ENCODE assay signal across 1 cellular context in the genomic region with DNA sequence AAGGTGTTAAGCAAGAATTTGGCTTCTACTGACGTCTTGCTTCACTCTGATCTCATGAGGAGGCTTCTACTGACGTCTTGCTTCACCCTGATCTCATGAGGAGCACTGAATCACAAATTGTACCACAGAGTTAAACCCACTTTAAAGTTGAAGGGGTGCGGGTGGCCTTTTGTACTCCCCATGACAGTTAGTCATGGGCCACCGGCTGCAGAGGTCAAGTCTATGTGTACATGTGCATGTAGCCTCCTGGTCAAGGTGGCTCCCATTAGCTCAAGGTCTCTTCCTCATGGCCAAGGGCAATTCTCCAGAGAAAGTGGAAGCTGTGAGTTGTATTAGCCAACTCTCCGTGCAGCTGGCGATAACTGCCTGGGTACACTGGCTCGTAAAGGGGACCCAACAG.
TF ChIP-seq lines count a peak whose summit lies in the region.

No MANE protein-coding gene starts in this region.

TF ChIP-seq in HepG2, 621 proteins besides CTCF, POLR2A, EP300 and RAD21 (continues in another document):
- TF ChIP-seq RFX5 (IDR thresholded peaks at IDR 0.05; ENCODE audit: low read depth, low read length) (no peak), ZNF83 (CRISPR knock-in tag; IDR thresholded peaks at IDR 0.05; ENCODE audit: borderline replicate concordance) (no peak), SALL1 (CRISPR knock-in tag; IDR thresholded peaks at IDR 0.05) (peak; percentile 15; the same call in 1 of the 2 replicates), SMAD9 (CRISPR knock-in tag; IDR thresholded peaks at IDR 0.05) (no peak), ZNF17 (CRISPR knock-in tag; IDR thresholded peaks at IDR 0.05) (no peak), RARA (CRISPR knock-in tag; IDR thresholded peaks at IDR 0.05) (peak; percentile 92), AGO1 (IDR thresholded peaks at IDR 0.05; ENCODE audit: low read depth, low read length, poor library complexity, severe bottlenecking) (no peak), FOSL2 (CRISPR knock-in tag; IDR thresholded peaks at IDR 0.05) (0 out of 2 replicates have a peak, but pooled peaks have one; percentile 8), SP5 (CRISPR knock-in tag; IDR thresholded peaks at IDR 0.05; ENCODE audit: borderline replicate concordance, low read depth) (no peak), ZMYM4 (CRISPR knock-in tag; IDR thresholded peaks at IDR 0.05) (peak; percentile 44; the same call in 1 of the 2 replicates), POGZ (CRISPR knock-in tag; IDR thresholded peaks at IDR 0.05) (peak; percentile 50; the same call in 1 of the 2 replicates), SMYD3 (CRISPR knock-in tag; IDR thresholded peaks at IDR 0.05) (no peak), TBL1XR1 (IDR thresholded peaks at IDR 0.05; ENCODE audit: borderline replicate concordance, low read length, partially characterized antibody) (peak; percentile 95), U2AF1 (optimal IDR thresholded peaks at IDR 0.05; ENCODE audit: low read depth, low read length) (no peak), SOX6 (IDR thresholded peaks at IDR 0.05) (no peak), SOX6 (CRISPR knock-in tag; IDR thresholded peaks at IDR 0.05) (peak; percentile 30; the same call in 1 of the 2 replicates), ZNF891 (CRISPR knock-in tag; IDR thresholded peaks at IDR 0.05) (no peak), ZNF569 (CRISPR knock-in tag; IDR thresholded peaks at IDR 0.05; ENCODE audit: borderline replicate concordance) (no peak), ZNF496 (CRISPR knock-in tag; IDR thresholded peaks at IDR 0.05; ENCODE audit: insufficient replicate concordance) (no peak), LCORL (IDR thresholded peaks at IDR 0.05) (no peak), LCORL (CRISPR knock-in tag; IDR thresholded peaks at IDR 0.05) (no peak), ZNF652 (CRISPR knock-in tag; IDR thresholded peaks at IDR 0.05; ENCODE audit: borderline replicate concordance, low read depth) (no peak), GLI4 (CRISPR knock-in tag; IDR thresholded peaks at IDR 0.05; ENCODE audit: borderline replicate concordance) (no peak), NFIC (IDR thresholded peaks at IDR 0.05; ENCODE audit: low read length) (no peak), HMGA1 (CRISPR knock-in tag; conservative IDR thresholded peaks at IDR 0.05) (no peak), ZNF446 (CRISPR knock-in tag; IDR thresholded peaks at IDR 0.05) (no peak), RXRA (CRISPR knock-in tag; IDR thresholded peaks at IDR 0.05) (peak; percentile 26; the same call in 1 of the 2 replicates), NR2F1 (CRISPR knock-in tag; IDR thresholded peaks at IDR 0.05) (peak; percentile 20 to 43; a peak in 2 of 4 replicates), XBP1 (CRISPR knock-in tag; IDR thresholded peaks at IDR 0.05) (no peak), ZSCAN25 (CRISPR knock-in tag; IDR thresholded peaks at IDR 0.05) (no peak), ZFP82 (CRISPR knock-in tag; IDR thresholded peaks at IDR 0.05; ENCODE audit: borderline replicate concordance) (no peak), NPAS2 (CRISPR knock-in tag; IDR thresholded peaks at IDR 0.05; ENCODE audit: borderline replicate concordance) (no peak), NCOR1 (IDR thresholded peaks at IDR 0.05; ENCODE audit: borderline replicate concordance, low read length) (peak; percentile 37; the same call in 1 of the 2 replicates), ZNF879 (CRISPR knock-in tag; IDR thresholded peaks at IDR 0.05) (no peak), HNF4A (CRISPR knock-in tag; IDR thresholded peaks at IDR 0.05) (peak; percentile 46), SKI (IDR thresholded peaks at IDR 0.05; ENCODE audit: partially characterized antibody) (peak; percentile 98), XRCC5 (optimal IDR thresholded peaks at IDR 0.05; ENCODE audit: low read length) (no peak)
- TF ChIP-seq, protein P1, sequence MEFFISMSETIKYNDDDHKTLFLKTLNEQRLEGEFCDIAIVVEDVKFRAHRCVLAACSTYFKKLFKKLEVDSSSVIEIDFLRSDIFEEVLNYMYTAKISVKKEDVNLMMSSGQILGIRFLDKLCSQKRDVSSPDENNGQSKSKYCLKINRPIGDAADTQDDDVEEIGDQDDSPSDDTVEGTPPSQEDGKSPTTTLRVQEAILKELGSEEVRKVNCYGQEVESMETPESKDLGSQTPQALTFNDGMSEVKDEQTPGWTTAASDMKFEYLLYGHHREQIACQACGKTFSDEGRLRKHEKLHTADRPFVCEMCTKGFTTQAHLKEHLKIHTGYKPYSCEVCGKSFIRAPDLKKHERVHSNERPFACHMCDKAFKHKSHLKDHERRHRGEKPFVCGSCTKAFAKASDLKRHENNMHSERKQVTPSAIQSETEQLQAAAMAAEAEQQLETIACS (CRISPR knock-in tag; IDR thresholded peaks at IDR 0.05) = no peak
- TF ChIP-seq, protein P2, sequence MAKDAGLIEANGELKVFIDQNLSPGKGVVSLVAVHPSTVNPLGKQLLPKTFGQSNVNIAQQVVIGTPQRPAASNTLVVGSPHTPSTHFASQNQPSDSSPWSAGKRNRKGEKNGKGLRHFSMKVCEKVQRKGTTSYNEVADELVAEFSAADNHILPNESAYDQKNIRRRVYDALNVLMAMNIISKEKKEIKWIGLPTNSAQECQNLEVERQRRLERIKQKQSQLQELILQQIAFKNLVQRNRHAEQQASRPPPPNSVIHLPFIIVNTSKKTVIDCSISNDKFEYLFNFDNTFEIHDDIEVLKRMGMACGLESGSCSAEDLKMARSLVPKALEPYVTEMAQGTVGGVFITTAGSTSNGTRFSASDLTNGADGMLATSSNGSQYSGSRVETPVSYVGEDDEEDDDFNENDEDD (CRISPR knock-in tag; IDR thresholded peaks at IDR 0.05; ENCODE audit: borderline replicate concordance) = no peak
- TF ChIP-seq, protein P3, sequence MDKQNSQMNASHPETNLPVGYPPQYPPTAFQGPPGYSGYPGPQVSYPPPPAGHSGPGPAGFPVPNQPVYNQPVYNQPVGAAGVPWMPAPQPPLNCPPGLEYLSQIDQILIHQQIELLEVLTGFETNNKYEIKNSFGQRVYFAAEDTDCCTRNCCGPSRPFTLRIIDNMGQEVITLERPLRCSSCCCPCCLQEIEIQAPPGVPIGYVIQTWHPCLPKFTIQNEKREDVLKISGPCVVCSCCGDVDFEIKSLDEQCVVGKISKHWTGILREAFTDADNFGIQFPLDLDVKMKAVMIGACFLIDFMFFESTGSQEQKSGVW (CRISPR knock-in tag; IDR thresholded peaks at IDR 0.05; ENCODE audit: borderline replicate concordance) = no peak
- TF ChIP-seq, protein P4, sequence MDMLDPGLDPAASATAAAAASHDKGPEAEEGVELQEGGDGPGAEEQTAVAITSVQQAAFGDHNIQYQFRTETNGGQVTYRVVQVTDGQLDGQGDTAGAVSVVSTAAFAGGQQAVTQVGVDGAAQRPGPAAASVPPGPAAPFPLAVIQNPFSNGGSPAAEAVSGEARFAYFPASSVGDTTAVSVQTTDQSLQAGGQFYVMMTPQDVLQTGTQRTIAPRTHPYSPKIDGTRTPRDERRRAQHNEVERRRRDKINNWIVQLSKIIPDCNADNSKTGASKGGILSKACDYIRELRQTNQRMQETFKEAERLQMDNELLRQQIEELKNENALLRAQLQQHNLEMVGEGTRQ (IDR thresholded peaks at IDR 0.05; ENCODE audit: low read depth, low read length) = no peak
- TF ChIP-seq, protein P4 (CRISPR knock-in tag; IDR thresholded peaks at IDR 0.05; ENCODE audit: borderline replicate concordance) = no peak
- TF ChIP-seq, protein P5, sequence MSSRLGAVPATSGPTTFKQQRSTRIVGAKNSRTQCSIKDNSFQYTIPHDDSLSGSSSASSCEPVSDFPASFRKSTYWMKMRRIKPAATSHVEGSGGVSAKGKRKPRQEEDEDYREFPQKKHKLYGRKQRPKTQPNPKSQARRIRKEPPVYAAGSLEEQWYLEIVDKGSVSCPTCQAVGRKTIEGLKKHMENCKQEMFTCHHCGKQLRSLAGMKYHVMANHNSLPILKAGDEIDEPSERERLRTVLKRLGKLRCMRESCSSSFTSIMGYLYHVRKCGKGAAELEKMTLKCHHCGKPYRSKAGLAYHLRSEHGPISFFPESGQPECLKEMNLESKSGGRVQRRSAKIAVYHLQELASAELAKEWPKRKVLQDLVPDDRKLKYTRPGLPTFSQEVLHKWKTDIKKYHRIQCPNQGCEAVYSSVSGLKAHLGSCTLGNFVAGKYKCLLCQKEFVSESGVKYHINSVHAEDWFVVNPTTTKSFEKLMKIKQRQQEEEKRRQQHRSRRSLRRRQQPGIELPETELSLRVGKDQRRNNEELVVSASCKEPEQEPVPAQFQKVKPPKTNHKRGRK (CRISPR knock-in tag; IDR thresholded peaks at IDR 0.05) = no peak
- TF ChIP-seq, protein P6, sequence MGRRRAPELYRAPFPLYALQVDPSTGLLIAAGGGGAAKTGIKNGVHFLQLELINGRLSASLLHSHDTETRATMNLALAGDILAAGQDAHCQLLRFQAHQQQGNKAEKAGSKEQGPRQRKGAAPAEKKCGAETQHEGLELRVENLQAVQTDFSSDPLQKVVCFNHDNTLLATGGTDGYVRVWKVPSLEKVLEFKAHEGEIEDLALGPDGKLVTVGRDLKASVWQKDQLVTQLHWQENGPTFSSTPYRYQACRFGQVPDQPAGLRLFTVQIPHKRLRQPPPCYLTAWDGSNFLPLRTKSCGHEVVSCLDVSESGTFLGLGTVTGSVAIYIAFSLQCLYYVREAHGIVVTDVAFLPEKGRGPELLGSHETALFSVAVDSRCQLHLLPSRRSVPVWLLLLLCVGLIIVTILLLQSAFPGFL (CRISPR knock-in tag; IDR thresholded peaks at IDR 0.05) = no peak
- TF ChIP-seq, protein P7, sequence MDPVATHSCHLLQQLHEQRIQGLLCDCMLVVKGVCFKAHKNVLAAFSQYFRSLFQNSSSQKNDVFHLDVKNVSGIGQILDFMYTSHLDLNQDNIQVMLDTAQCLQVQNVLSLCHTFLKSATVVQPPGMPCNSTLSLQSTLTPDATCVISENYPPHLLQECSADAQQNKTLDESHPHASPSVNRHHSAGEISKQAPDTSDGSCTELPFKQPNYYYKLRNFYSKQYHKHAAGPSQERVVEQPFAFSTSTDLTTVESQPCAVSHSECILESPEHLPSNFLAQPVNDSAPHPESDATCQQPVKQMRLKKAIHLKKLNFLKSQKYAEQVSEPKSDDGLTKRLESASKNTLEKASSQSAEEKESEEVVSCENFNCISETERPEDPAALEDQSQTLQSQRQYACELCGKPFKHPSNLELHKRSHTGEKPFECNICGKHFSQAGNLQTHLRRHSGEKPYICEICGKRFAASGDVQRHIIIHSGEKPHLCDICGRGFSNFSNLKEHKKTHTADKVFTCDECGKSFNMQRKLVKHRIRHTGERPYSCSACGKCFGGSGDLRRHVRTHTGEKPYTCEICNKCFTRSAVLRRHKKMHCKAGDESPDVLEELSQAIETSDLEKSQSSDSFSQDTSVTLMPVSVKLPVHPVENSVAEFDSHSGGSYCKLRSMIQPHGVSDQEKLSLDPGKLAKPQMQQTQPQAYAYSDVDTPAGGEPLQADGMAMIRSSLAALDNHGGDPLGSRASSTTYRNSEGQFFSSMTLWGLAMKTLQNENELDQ (CRISPR knock-in tag; IDR thresholded peaks at IDR 0.05; ENCODE audit: borderline replicate concordance) = no peak
- TF ChIP-seq, protein P8, sequence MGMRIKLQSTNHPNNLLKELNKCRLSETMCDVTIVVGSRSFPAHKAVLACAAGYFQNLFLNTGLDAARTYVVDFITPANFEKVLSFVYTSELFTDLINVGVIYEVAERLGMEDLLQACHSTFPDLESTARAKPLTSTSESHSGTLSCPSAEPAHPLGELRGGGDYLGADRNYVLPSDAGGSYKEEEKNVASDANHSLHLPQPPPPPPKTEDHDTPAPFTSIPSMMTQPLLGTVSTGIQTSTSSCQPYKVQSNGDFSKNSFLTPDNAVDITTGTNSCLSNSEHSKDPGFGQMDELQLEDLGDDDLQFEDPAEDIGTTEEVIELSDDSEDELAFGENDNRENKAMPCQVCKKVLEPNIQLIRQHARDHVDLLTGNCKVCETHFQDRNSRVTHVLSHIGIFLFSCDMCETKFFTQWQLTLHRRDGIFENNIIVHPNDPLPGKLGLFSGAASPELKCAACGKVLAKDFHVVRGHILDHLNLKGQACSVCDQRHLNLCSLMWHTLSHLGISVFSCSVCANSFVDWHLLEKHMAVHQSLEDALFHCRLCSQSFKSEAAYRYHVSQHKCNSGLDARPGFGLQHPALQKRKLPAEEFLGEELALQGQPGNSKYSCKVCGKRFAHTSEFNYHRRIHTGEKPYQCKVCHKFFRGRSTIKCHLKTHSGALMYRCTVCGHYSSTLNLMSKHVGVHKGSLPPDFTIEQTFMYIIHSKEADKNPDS (CRISPR knock-in tag; IDR thresholded peaks at IDR 0.05) = no peak
- TF ChIP-seq, protein P9, sequence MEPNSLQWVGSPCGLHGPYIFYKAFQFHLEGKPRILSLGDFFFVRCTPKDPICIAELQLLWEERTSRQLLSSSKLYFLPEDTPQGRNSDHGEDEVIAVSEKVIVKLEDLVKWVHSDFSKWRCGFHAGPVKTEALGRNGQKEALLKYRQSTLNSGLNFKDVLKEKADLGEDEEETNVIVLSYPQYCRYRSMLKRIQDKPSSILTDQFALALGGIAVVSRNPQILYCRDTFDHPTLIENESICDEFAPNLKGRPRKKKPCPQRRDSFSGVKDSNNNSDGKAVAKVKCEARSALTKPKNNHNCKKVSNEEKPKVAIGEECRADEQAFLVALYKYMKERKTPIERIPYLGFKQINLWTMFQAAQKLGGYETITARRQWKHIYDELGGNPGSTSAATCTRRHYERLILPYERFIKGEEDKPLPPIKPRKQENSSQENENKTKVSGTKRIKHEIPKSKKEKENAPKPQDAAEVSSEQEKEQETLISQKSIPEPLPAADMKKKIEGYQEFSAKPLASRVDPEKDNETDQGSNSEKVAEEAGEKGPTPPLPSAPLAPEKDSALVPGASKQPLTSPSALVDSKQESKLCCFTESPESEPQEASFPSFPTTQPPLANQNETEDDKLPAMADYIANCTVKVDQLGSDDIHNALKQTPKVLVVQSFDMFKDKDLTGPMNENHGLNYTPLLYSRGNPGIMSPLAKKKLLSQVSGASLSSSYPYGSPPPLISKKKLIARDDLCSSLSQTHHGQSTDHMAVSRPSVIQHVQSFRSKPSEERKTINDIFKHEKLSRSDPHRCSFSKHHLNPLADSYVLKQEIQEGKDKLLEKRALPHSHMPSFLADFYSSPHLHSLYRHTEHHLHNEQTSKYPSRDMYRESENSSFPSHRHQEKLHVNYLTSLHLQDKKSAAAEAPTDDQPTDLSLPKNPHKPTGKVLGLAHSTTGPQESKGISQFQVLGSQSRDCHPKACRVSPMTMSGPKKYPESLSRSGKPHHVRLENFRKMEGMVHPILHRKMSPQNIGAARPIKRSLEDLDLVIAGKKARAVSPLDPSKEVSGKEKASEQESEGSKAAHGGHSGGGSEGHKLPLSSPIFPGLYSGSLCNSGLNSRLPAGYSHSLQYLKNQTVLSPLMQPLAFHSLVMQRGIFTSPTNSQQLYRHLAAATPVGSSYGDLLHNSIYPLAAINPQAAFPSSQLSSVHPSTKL (CRISPR knock-in tag; IDR thresholded peaks at IDR 0.05) = peak; percentile 55
